18 cellular contexts compared by ENCODE assay signal in genomic region chr22:42904049-42904448, GRCh38. TPM values are rescaled to one million over a fixed set of nuclear protein-coding genes. Genes with fewer than 3 reads are reported as not detected.
DNase-seq lines count a peak whose midpoint lies in the region; ATAC-seq, FAIRE-seq and TF ChIP-seq lines count a peak whose summit lies in the region.
"Had no signal": no experiment of that assay in that cellular context is flagged by ENCODE, and none has a peak within 500 bp of the region (broad histone marks: within the 10 kb centered on the region; RNA-seq: fewer than 3 reads in every experiment).

No MANE protein-coding gene starts in this region.

- H2AFZ ChIP-seq in H1 (ENCODE audit: low read length), result no peak overlapping the region
- H2AFZ ChIP-seq: PC-9 had no signal

- H3K4ac ChIP-seq in H1 (replicated peaks; ENCODE audit: insufficient read length, low read depth, low read length), result no peak overlapping the region

- peaks cover 8 to 20% of the 10 kb centered on the region in 2 experiments for H4K20me1 ChIP-seq in H1 (replicated peaks in 1 of 2; ENCODE audit: control insufficient read depth in 1 of 2, insufficient read depth in 2 of 2, low read length in 2 of 2)

- CTCF ChIA-PET in H1 (lab: Charles Lee; ENCODE audit: partially characterized antibody), result interaction anchor here (0.7 to 6.5 kb wide), 16 partner anchors 10 to 223 kb away, joined by 3 to 38 read pairs (median 6); no protein-coding TSS in a partner anchor

- ATAC-seq in Right ventricle myocardium inferior, result no peak
- no peak for ATAC-seq in GM21825 (IDR thresholded peaks at IDR 0.05; ENCODE audit: unreplicated experiment)

- no peak overlapping the region for H2AK5ac ChIP-seq in H1 (ENCODE audit: low read depth, low read length)

- H3K36me3 Mint-ChIP-seq in nephron progenitor cell (ENCODE audit: low read depth), result no peaks in the 10 kb centered on the region

- no peak overlapping the region for H3K4me2 ChIP-seq in H1 (ENCODE audit: insufficient read depth in 1 of 2, low read depth in 2 of 2, low read length in 2 of 2)
- H3K4me2 ChIP-seq: PC-9, SK-N-SH had no signal

- H3K27me3 Mint-ChIP-seq in nephron progenitor cell (ENCODE audit: low read depth, poor library complexity), result peaks cover 3% of the 10 kb centered on the region

- H3K27me3 ChIP-seq in left ventricle myocardium inferior (ENCODE audit: low read depth) (no peaks in the 10 kb centered on the region), H1 (replicated peaks in 1 of 4; ENCODE audit: control insufficient read depth in 3 of 4, extremely low read depth in 1 of 4, insufficient read depth in 3 of 4, low read length in 3 of 4) (no peaks in the 10 kb centered on the region), esophagus squamous epithelium (no peaks in the 10 kb centered on the region)

- no peak overlapping the region for H3K18ac ChIP-seq in H1 (ENCODE audit: extremely low read depth, low read length)

- intact Hi-C loops in left ventricle myocardium inferior (cut with micrococcal nuclease) (no loop called here), Right ventricle myocardium inferior (cut with DNase I) (loop anchor here (5.0 kb wide), 1 partner anchor 58 kb away; no protein-coding TSS in a partner anchor), esophagus squamous epithelium (cut with DNase I) (no loop called here)

- H2BK5ac ChIP-seq in H1 (ENCODE audit: low read depth, low read length), result no peak overlapping the region

- DNase-seq in left ventricle myocardium inferior, result no peak
- DNase-seq in Right ventricle myocardium inferior (ENCODE audit: missing footprints), result no peak
- no peak for DNase-seq in H1 (ENCODE audit: low read depth in 1 of 2, low spot score in 2 of 2)
- no peak for DNase-seq in nephron progenitor cell
- no peak for DNase-seq in NCI-H2171 treated with DMSO at 0.1 percent for 48 hours (lab: John Stamatoyannopoulos, UW)
- no peak for DNase-seq in HT-29 (ENCODE audit: low spot score)
- DNase-seq in esophagus squamous epithelium (lab: John Stamatoyannopoulos, UW), result no peak
- DNase-seq: 8988T, GF-D8, MM.1S, NCI-H1105, NCI-H187, NCI-H446 treated with DMSO at 0.1 percent for 48 hours, NCI-H748 treated with DMSO at 0.1 percent for 48 hours, PC-9, SK-N-SH had no signal

- POLR2A ChIA-PET in H1 (lab: Charles Lee; ENCODE audit: partially characterized antibody), result interaction anchor here (0.9 to 1.4 kb wide), 4 partner anchors 10 to 112 kb away, joined by 3 to 4 read pairs (median 4); no protein-coding TSS in a partner anchor

- peaks cover 0 to 29% of the 10 kb centered on the region in 2 experiments; a peak in 1 of 4 replicates for H3K79me2 ChIP-seq in H1 (ENCODE audit: control insufficient read depth in 1 of 2, insufficient read depth in 2 of 2, low read length in 2 of 2)

- no peaks in the 10 kb centered on the region for H3K9me3 ChIP-seq in left ventricle myocardium inferior (replicated peaks)
- no peaks in the 10 kb centered on the region for H3K9me3 ChIP-seq in H1 (ENCODE audit: insufficient read depth in 2 of 2, low read depth in 1 of 2, low read length in 1 of 2)
- no peaks in the 10 kb centered on the region for H3K9me3 ChIP-seq in esophagus squamous epithelium
- H3K9me3 ChIP-seq: SK-N-SH had no signal

- H3K4me1 Mint-ChIP-seq in nephron progenitor cell, result peaks cover 67% of the 10 kb centered on the region

- no peak overlapping the region for H4K5ac ChIP-seq in H1 (ENCODE audit: insufficient read length, low read depth, low read length)

- H3K4me3 Mint-ChIP-seq in nephron progenitor cell, result no peak overlapping the region
- H3K4me3 Mint-ChIP-seq: CD14-positive monocyte had no signal

- H2BK120ac ChIP-seq in H1 (replicated peaks; ENCODE audit: low read depth, low read length), result no peak overlapping the region

- no peak overlapping the region for H3K14ac ChIP-seq in H1 (ENCODE audit: insufficient read length)

- no peaks in the 10 kb centered on the region for H3K23me2 ChIP-seq in H1 (ENCODE audit: low read depth, low read length)

- H4K8ac ChIP-seq in H1 (ENCODE audit: extremely low read depth, insufficient read depth, low read length), result 0 out of 2 replicates have a peak overlapping the region, but pooled peaks have one; percentile 0

- peak overlapping the region; percentile 87 for H3K27ac Mint-ChIP-seq in nephron progenitor cell

- H3K23ac ChIP-seq in H1 (ENCODE audit: insufficient read length), result no peak overlapping the region

- no peak for TF ChIP-seq EP300 in H1 (IDR thresholded peaks at IDR 0.05; ENCODE audit: borderline replicate concordance in 1 of 2, low read depth in 2 of 2, low read length in 2 of 2)

- H3K9ac ChIP-seq in H1 (replicated peaks in 1 of 4; ENCODE audit: extremely low read depth in 1 of 4, low read depth in 3 of 4, low read length in 3 of 4), result no peak overlapping the region
- H3K9ac ChIP-seq: SK-N-SH had no signal

- H3K79me1 ChIP-seq in H1 (ENCODE audit: low read depth, low read length), result peaks cover 29% of the 10 kb centered on the region

- no peaks in the 10 kb centered on the region for H3K36me3 ChIP-seq in left ventricle myocardium inferior
- peaks cover 0 to 7% (median 0%) of the 10 kb centered on the region in 4 experiments; a peak in 3 of 8 replicates for H3K36me3 ChIP-seq in H1 (ENCODE audit: control insufficient read depth in 2 of 4, insufficient read depth in 4 of 4, low read length in 3 of 4)
- peaks cover 0 to 37% (median 0%) of the 10 kb centered on the region in 3 donors for H3K36me3 ChIP-seq in esophagus squamous epithelium

- H2BK15ac ChIP-seq in H1 (ENCODE audit: low read length), result no peak overlapping the region

- 87% methylated on average over 12 of the region's 12 CpGs; no CpG with 5 or more reads in 1 of the 2 experiments for WGBS in H1 (ENCODE audit: extremely low coverage in 1 of 2, insufficient coverage in 1 of 2, insufficient read length in 1 of 2, insufficient replicate concordance in 2 of 2, low coverage in 1 of 2, low lambda C conversion rate in 2 of 2, missing lambda C conversion rate in 1 of 2), 2 experiments
- WGBS in esophagus squamous epithelium, 2 donors, result 88 to 94% methylated on average over 9 of the region's 12 CpGs

- TF ChIP-seq RAD21 in H1 (IDR thresholded peaks at IDR 0.05 in 1 of 2, conservative IDR thresholded peaks at IDR 0.05 in 1 of 2; ENCODE audit: low read depth in 2 of 2, low read length in 2 of 2), result peak in 1 of 2 experiments; percentile 9; a peak in 1 of 4 replicates

- TF ChIP-seq POLR2A in H1 (IDR thresholded peaks at IDR 0.05; ENCODE audit: control extremely low read depth in 1 of 2, low read depth in 2 of 2, low read length in 2 of 2) (no peak), esophagus squamous epithelium (IDR thresholded peaks at IDR 0.05) (no peak)

- H3K9me3 Mint-ChIP-seq in nephron progenitor cell, result no peaks in the 10 kb centered on the region
- H3K9me3 Mint-ChIP-seq: CD14-positive monocyte had no signal

- no peak overlapping the region for H3K56ac ChIP-seq in H1 (replicated peaks; ENCODE audit: insufficient read length, low read depth, low read length)

- no peak overlapping the region for H2BK20ac ChIP-seq in H1 (ENCODE audit: low read length)

- H3K4me1 ChIP-seq in left ventricle myocardium inferior (peaks cover 93% of the 10 kb centered on the region), H1 (replicated peaks in 1 of 4; ENCODE audit: control insufficient read depth in 3 of 4, insufficient read depth in 4 of 4, low read length in 3 of 4) (peaks cover 0 to 13% (median 6%) of the 10 kb centered on the region in 4 experiments; a peak in 5 of 7 replicates), esophagus squamous epithelium (peaks cover 24 to 73% (median 38%) of the 10 kb centered on the region in 3 donors)

- H2BK12ac ChIP-seq in H1 (ENCODE audit: low read depth, low read length), result no peak overlapping the region

- no peak overlapping the region for H4K91ac ChIP-seq in H1 (replicated peaks; ENCODE audit: insufficient read length, low read length)

- peak overlapping the region; percentile 89 for H3K27ac ChIP-seq in left ventricle myocardium inferior (replicated peaks)
- no peak overlapping the region for H3K27ac ChIP-seq in H1 (ENCODE audit: low read depth, low read length)
- H3K27ac ChIP-seq in esophagus squamous epithelium, result peak overlapping the region in 2 of 4 donors; percentile 54 to 78
- H3K27ac ChIP-seq: PC-9 had no signal

- H3K4me3 ChIP-seq in left ventricle myocardium inferior (no peak overlapping the region), H1 (ENCODE audit: extremely low read depth in 1 of 4, insufficient read depth in 2 of 4, low read depth in 3 of 4, low read length in 4 of 4) (no peak overlapping the region), esophagus squamous epithelium (no peak overlapping the region)
- H3K4me3 ChIP-seq: PC-9 had no signal

- FAIRE-seq in H1 (lab: Jason Lieb, UNC), result no peak

- no peak for TF ChIP-seq CTCF in left ventricle myocardium inferior (IDR thresholded peaks at IDR 0.05; ENCODE audit: borderline replicate concordance)
- peak in 1 of 3 experiments; percentile 6; a peak in 1 of 4 replicates for TF ChIP-seq CTCF in H1 (IDR thresholded peaks at IDR 0.05; ENCODE audit: control extremely low read depth in 1 of 3, insufficient read depth in 1 of 3, low read depth in 1 of 3, low read length in 3 of 3)
- TF ChIP-seq CTCF in nephron progenitor cell (IDR thresholded peaks at IDR 0.05), result no peak
- no peak for TF ChIP-seq CTCF in esophagus squamous epithelium (IDR thresholded peaks at IDR 0.05)

TF ChIP-seq in H1, 55 proteins besides CTCF, POLR2A, EP300 and RAD21 (continues in another document):
- no peak for TF ChIP-seq BRCA1 (IDR thresholded peaks at IDR 0.05; ENCODE audit: low read depth, low read length)
- TF ChIP-seq ATF3 (IDR thresholded peaks at IDR 0.05; ENCODE audit: insufficient read depth, low read depth, low read length), result no peak
- TF ChIP-seq CBX5 (IDR thresholded peaks at IDR 0.05; ENCODE audit: low read depth, low read length), result no peak
- TF ChIP-seq KDM1A (IDR thresholded peaks at IDR 0.05; ENCODE audit: borderline replicate concordance, low read length), result no peak
- TF ChIP-seq TEAD4 (IDR thresholded peaks at IDR 0.05; ENCODE audit: low read depth, low read length), result 0 out of 2 replicates have a peak, but pooled peaks have one; percentile 27

RNA-seq across cellular contexts. Expression of gene ARFGAP3, which starts 47.0 kb away (rescaled TPM):
- total RNA-seq in left ventricle myocardium inferior, result 26.9 TPM
- 22.3 TPM for total RNA-seq in Right ventricle myocardium inferior
- total RNA-seq in H1 (2021; fragmentation: NEBNext Ultra II Directional; extraction: Animal tissue kit (Norgen Biotek cat#: 25700)), result 15.8 and 16.0 TPM in 2 replicates
- 7.5 and 9.7 TPM in 2 replicates for polyA plus RNA-seq in H1 (2011; rRNA removed)
- 10.9 TPM for polyA plus RNA-seq in H1 (2011; cell fraction: cytosol; rRNA removed)
- polyA plus RNA-seq in H1 (2011; cell fraction: nucleus; rRNA removed), result 8.2 TPM
- 9.2 to 12.3 TPM (median 10.6 TPM) in 4 replicates for polyA plus RNA-seq in H1 (2012, experiment 1 of 2)
- polyA plus RNA-seq in H1 (2012, experiment 2 of 2), result 1.6 TPM
- polyA plus RNA-seq in H1 (2013, experiment 1 of 2), result 8.8 TPM
- polyA plus RNA-seq in H1 (2013, experiment 2 of 2), result 8.5 TPM
- 14.1 and 15.9 TPM in 2 replicates for polyA minus RNA-seq in H1 (2011; rRNA and poly(A)+ RNA removed)
- polyA minus RNA-seq in H1 (2011; cell fraction: cytosol; rRNA and poly(A)+ RNA removed), result 12.9 TPM
- 10.2 TPM for polyA minus RNA-seq in H1 (2011; cell fraction: nucleus; rRNA and poly(A)+ RNA removed)
- 6.8 and 7.7 TPM in 2 replicates for total RNA-seq in HT-29 (2014; rRNA removed; shearing (Covaris generic))
- 10 to 100 TPM; 27.3 to 35.1 (median 30.5) TPM for total RNA-seq in esophagus squamous epithelium
